22 cellular contexts compared by ENCODE assay signal in genomic region chr1:228863776-228864175, GRCh38.
DNase-seq lines count a peak whose midpoint lies in the region; ATAC-seq and TF ChIP-seq lines count a peak whose summit lies in the region.
"Had no signal": no experiment of that assay in that cellular context is flagged by ENCODE, and none has a peak within 500 bp of the region (broad histone marks: within the 10 kb centered on the region; RNA-seq: fewer than 3 reads in every experiment).

No MANE protein-coding gene starts in this region.

- no peak for DNase-seq in activated naive CD4-positive, alpha-beta T cell treated with anti-CD3 and anti-CD28 coated beads, Interleukin-2, amount 10 ng/mL, durations not matched to agents 7 days and 5 days
- DNase-seq in activated naive CD4-positive, alpha-beta T cell treated with Interleukin-2 at 50 U/mL for 16 hours = no peak
- DNase-seq in SK-N-DZ (ENCODE audit: low spot score) (peak; percentile 62), glutamatergic neuron (no peak), testis (peak; percentile 4), T-helper 2 cell (no peak)
- DNase-seq: ACHN; activated T-cell treated with anti-CD3 and anti-CD28 coated beads, Interleukin-2, amount 50 U/mL, for 72 hours; amniotic stem cell; CD8-positive, alpha-beta memory T cell; dorsolateral prefrontal cortex; gastrocnemius medialis; left cardiac atrium; NCI-H2029; NCI-H446; stimulated activated CD4-positive, alpha-beta T cell treated with anti-CD3 and anti-CD28 coated beads, Interleukin-12 subunit alpha, Interleukin-12 subunit beta, amount 100 ng/mL, for 4 hours; stimulated activated CD8-positive, alpha-beta memory T cell treated with anti-CD3 and anti-CD28 coated beads, Interleukin-4, amount 100 ng/mL, for 48 hours had no signal

- H3K27me3 ChIP-seq in testis = no peaks in the 10 kb centered on the region
- H3K27me3 ChIP-seq: gastrocnemius medialis had no signal

- peak overlapping the region; percentile 74 for H3K27ac Mint-ChIP-seq in activated naive CD4-positive, alpha-beta T cell treated with anti-CD3 and anti-CD28 coated beads, Interleukin-2, amount 10 ng/mL, durations not matched to agents 7 days and 5 days
- H3K27ac Mint-ChIP-seq in glutamatergic neuron (ENCODE audit: unreplicated experiment) = peak overlapping the region; percentile 9
- H3K27ac Mint-ChIP-seq: activated T-cell treated with anti-CD3 and anti-CD28 coated beads, Interleukin-2, amount 50 U/mL, for 72 hours had no signal

- no peak overlapping the region for H3K27ac ChIP-seq in testis
- H3K27ac ChIP-seq: cardiac muscle cell, gastrocnemius medialis had no signal

- no peak for ATAC-seq in HG03442 (IDR thresholded peaks at IDR 0.05; ENCODE audit: unreplicated experiment)
- no peak for ATAC-seq in GM21367 (IDR thresholded peaks at IDR 0.05; ENCODE audit: unreplicated experiment)
- ATAC-seq: activated T-cell treated with anti-CD3 and anti-CD28 coated beads, Interleukin-2, amount 50 U/mL, for 72 hours; gastrocnemius medialis; K562; left cardiac atrium; Right ventricle myocardium inferior had no signal

- no peaks in the 10 kb centered on the region for H3K9me3 Mint-ChIP-seq in activated naive CD4-positive, alpha-beta T cell treated with anti-CD3 and anti-CD28 coated beads, Interleukin-2, amount 10 ng/mL, durations not matched to agents 7 days and 5 days
- peaks cover 11% of the 10 kb centered on the region for H3K9me3 Mint-ChIP-seq in glutamatergic neuron (ENCODE audit: unreplicated experiment)
- H3K9me3 Mint-ChIP-seq: activated T-cell treated with anti-CD3 and anti-CD28 coated beads, Interleukin-2, amount 50 U/mL, for 72 hours; CD8-positive, alpha-beta memory T cell had no signal

- no peaks in the 10 kb centered on the region for H3K36me3 ChIP-seq in testis (ENCODE audit: low read depth, missing control alignments)
- H3K36me3 ChIP-seq: cardiac muscle cell, gastrocnemius medialis had no signal

- H3K9me3 ChIP-seq in testis = no peaks in the 10 kb centered on the region
- H3K9me3 ChIP-seq: gastrocnemius medialis had no signal

- H3K27me3 Mint-ChIP-seq in activated naive CD4-positive, alpha-beta T cell treated with anti-CD3 and anti-CD28 coated beads, Interleukin-2, amount 10 ng/mL, durations not matched to agents 7 days and 5 days = peaks cover 9% of the 10 kb centered on the region
- H3K27me3 Mint-ChIP-seq in glutamatergic neuron (ENCODE audit: unreplicated experiment) = peaks cover 11% of the 10 kb centered on the region

- H3K36me3 Mint-ChIP-seq in activated naive CD4-positive, alpha-beta T cell treated with anti-CD3 and anti-CD28 coated beads, Interleukin-2, amount 10 ng/mL, durations not matched to agents 7 days and 5 days = no peaks in the 10 kb centered on the region
- no peaks in the 10 kb centered on the region for H3K36me3 Mint-ChIP-seq in glutamatergic neuron (ENCODE audit: unreplicated experiment)

- TF ChIP-seq CTCF in glutamatergic neuron (IDR thresholded peaks at IDR 0.05; ENCODE audit: partially characterized antibody, unreplicated experiment) = no peak
- TF ChIP-seq CTCF in testis (IDR thresholded peaks at IDR 0.05) = no peak

- WGBS in testis, 2 donors = 82 to 92% methylated on average over 7 of the region's 7 CpGs

- no peak for TF ChIP-seq POLR2A in testis (IDR thresholded peaks at IDR 0.05)

- intact Hi-C loops in testis (cut with DNase I; ENCODE audit: low total_unique reads) = no loop called here

- no peaks in the 10 kb centered on the region for H3K4me1 ChIP-seq in testis

- H3K4me1 Mint-ChIP-seq in activated naive CD4-positive, alpha-beta T cell treated with anti-CD3 and anti-CD28 coated beads, Interleukin-2, amount 10 ng/mL, durations not matched to agents 7 days and 5 days = peaks cover 54% of the 10 kb centered on the region
- peaks cover 47% of the 10 kb centered on the region for H3K4me1 Mint-ChIP-seq in glutamatergic neuron (ENCODE audit: low read depth, unreplicated experiment)

- no peak overlapping the region for H3K4me3 Mint-ChIP-seq in activated naive CD4-positive, alpha-beta T cell treated with anti-CD3 and anti-CD28 coated beads, Interleukin-2, amount 10 ng/mL, durations not matched to agents 7 days and 5 days
- no peak overlapping the region for H3K4me3 Mint-ChIP-seq in glutamatergic neuron (ENCODE audit: unreplicated experiment)
- H3K4me3 Mint-ChIP-seq: activated T-cell treated with anti-CD3 and anti-CD28 coated beads, Interleukin-2, amount 50 U/mL, for 72 hours had no signal

- H3K4me3 ChIP-seq in testis = no peak overlapping the region
- H3K4me3 ChIP-seq: cardiac muscle cell, dorsolateral prefrontal cortex, gastrocnemius medialis, K562 had no signal

- CTCF ChIA-PET in activated naive CD4-positive, alpha-beta T cell treated with anti-CD3 and anti-CD28 coated beads, Interleukin-2, amount 10 ng/mL, durations not matched to agents 7 days and 5 days (lab: Charles Lee) = interaction anchor here (0.9 to 1.3 kb wide), 2 partner anchors 28 to 129 kb away, joined by 3 read pairs; partner anchors contain the start of gene RHOU

Comparison
In these comparisons a context has a peak if more than half of its experiments do, and no peak if none do; other contexts are left out.
1. DNase-seq: peak in SK-N-DZ (single experiment) and testis (single experiment); none in activated naive CD4-positive, alpha-beta T cell treated with anti-CD3 and anti-CD28 coated beads, Interleukin-2, amount 10 ng/mL, durations not matched to agents 7 days and 5 days (single experiment), activated naive CD4-positive, alpha-beta T cell treated with Interleukin-2 at 50 U/mL for 16 hours (single experiment), glutamatergic neuron (single experiment) and T-helper 2 cell (0 of 5).